ENCODE assay signal across 1 cellular context in genomic region chr1:218481116-218481775, GRCh38.
TF ChIP-seq lines count a peak whose summit lies in the region.

No MANE protein-coding gene starts in this region.

TF ChIP-seq in SK-N-SH treated with all-trans-retinoic acid at 6 μM for 48 hours, 23 proteins besides CTCF, POLR2A, EP300 and RAD21 (continued from another document):
- no peak for TF ChIP-seq ZNF8 (CRISPR knock-in tag; IDR thresholded peaks at IDR 0.05)
- no peak for TF ChIP-seq GLIS3 (CRISPR knock-in tag; IDR thresholded peaks at IDR 0.05)
- no peak for TF ChIP-seq PPARA (CRISPR knock-in tag; IDR thresholded peaks at IDR 0.05; ENCODE audit: borderline replicate concordance)
- no peak for TF ChIP-seq PATZ1 (CRISPR knock-in tag; IDR thresholded peaks at IDR 0.05; ENCODE audit: borderline replicate concordance)
- TF ChIP-seq CREB5 (CRISPR knock-in tag; IDR thresholded peaks at IDR 0.05; ENCODE audit: low read depth), result no peak
- no peak for TF ChIP-seq TOX (CRISPR knock-in tag; IDR thresholded peaks at IDR 0.05; ENCODE audit: borderline replicate concordance)
